33 cellular contexts compared by ENCODE assay signal in the genomic region with DNA sequence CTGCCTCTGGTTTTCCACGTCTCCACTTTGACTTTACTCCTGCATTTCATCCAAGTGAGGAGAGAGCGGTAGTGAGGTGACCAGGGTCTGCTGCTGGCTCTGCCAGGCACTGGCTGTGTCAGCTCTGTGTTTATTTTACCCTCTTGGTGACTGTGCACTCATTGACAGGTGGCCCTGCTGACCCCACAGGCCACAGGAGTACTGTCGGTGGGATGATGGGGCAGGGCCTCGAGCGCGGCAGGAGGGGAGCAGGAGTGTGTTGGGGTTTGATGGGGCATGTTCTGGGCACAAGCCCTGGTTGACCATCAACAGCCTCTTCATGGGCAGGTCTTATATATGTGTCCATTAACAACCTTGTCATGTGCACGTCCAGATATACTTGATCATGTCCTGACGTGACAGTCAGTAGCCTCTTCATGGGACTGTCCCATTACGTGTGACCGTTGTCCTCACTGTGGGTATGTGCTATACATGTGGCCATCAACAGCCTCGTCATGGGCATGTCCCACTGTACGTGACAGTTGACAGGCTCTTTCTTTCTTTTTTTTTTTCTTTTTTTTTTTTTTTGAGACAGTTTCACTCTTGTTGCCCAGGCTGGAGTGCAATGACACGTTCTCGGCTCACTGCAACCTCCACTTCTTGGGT. TPM values are rescaled to one million over a fixed set of nuclear protein-coding genes. Genes with fewer than 3 reads are reported as not detected.
DNase-seq lines count a peak whose midpoint lies in the region; ATAC-seq, FAIRE-seq and TF ChIP-seq lines count a peak whose summit lies in the region.
"Had no signal": no experiment of that assay in that cellular context is flagged by ENCODE, and none has a peak within 500 bp of the region (broad histone marks: within the 10 kb centered on the region; RNA-seq: fewer than 3 reads in every experiment).

No MANE protein-coding gene starts in this region.

- ATAC-seq in activated naive CD4-positive, alpha-beta T cell treated with anti-CD3 and anti-CD28 coated beads, Interleukin-2, amount 50 U/mL, for 72 hours, result no peak
- ATAC-seq: K562, left lung had no signal

- H4K91ac ChIP-seq in H9 (ENCODE audit: insufficient read length, low read depth, low read length) (no peak overlapping the region), trophoblast cell (ENCODE audit: low read depth, low read length) (no peak overlapping the region)

- H3K23me2 ChIP-seq in H9 (ENCODE audit: insufficient read length, low read depth, low read length, poor library complexity, severe bottlenecking), result no peaks in the 10 kb centered on the region

- no peaks in the 10 kb centered on the region for H3K9me3 ChIP-seq in H9 (ENCODE audit: control insufficient read depth, low read depth, low read length)
- H3K9me3 ChIP-seq in kidney (ENCODE audit: control insufficient read depth in 1 of 2, low read length in 2 of 2), result no peaks in the 10 kb centered on the region
- H3K9me3 ChIP-seq in trophoblast cell (ENCODE audit: insufficient read depth, low read depth, low read length), result peaks cover 8% of the 10 kb centered on the region
- H3K9me3 ChIP-seq: adrenal gland, left lung, suprapubic skin had no signal

- H3K4me1 Mint-ChIP-seq in H9, result peaks cover 4 to 11% of the 10 kb centered on the region in 2 experiments; a peak in 2 of 4 replicates
- H3K4me1 Mint-ChIP-seq in brain, result peaks cover 30% of the 10 kb centered on the region

- H2BK12ac ChIP-seq in H9 (ENCODE audit: insufficient read length, low read depth, low read length) (no peak overlapping the region), trophoblast cell (ENCODE audit: low read length) (no peak overlapping the region)

- H3T11ph ChIP-seq in H9 (ENCODE audit: low read length), result no peak overlapping the region

- H3K9ac ChIP-seq in H9 (ENCODE audit: extremely low read depth, insufficient read length, low read length) (no peak overlapping the region), kidney (ENCODE audit: low read length in 2 of 2) (no peak overlapping the region), trophoblast cell (ENCODE audit: low read length) (no peak overlapping the region)

- H3K79me1 ChIP-seq in H9 (ENCODE audit: insufficient read depth, low read depth, low read length, poor library complexity, severe bottlenecking) (no peaks in the 10 kb centered on the region), trophoblast cell (ENCODE audit: low read length) (no peaks in the 10 kb centered on the region)

- no peak overlapping the region for H2BK5ac ChIP-seq in H9 (ENCODE audit: insufficient read length, low read length)
- H2BK5ac ChIP-seq in trophoblast cell (ENCODE audit: low read depth, low read length, poor library complexity), result no peak overlapping the region

- H3K27me3 ChIP-seq in H9 (ENCODE audit: insufficient read depth, low read length) (no peaks in the 10 kb centered on the region), trophoblast cell (ENCODE audit: insufficient read depth, low read length) (no peaks in the 10 kb centered on the region)
- H3K27me3 ChIP-seq: adrenal gland, left lung, suprapubic skin had no signal

- H2AK5ac ChIP-seq in H9 (ENCODE audit: insufficient read length, low read length), result no peak overlapping the region
- no peak overlapping the region for H2AK5ac ChIP-seq in trophoblast cell (ENCODE audit: low read length)

- H3K4me3 Mint-ChIP-seq in H9 (no peak overlapping the region), brain (peak overlapping the region; percentile 44 to 78 (median 74))
- H3K4me3 Mint-ChIP-seq: activated CD4-positive, alpha-beta memory T cell treated with anti-CD3 and anti-CD28 coated beads for 36 hours; activated T-helper 1 cell treated with anti-CD3 and anti-CD28 coated beads, Interleukin-12 subunit alpha, Interleukin-12 subunit beta, Interleukin-2, Interleukin-4 antibody, amounts not matched to agents 30 ng/mL and 10 ng/mL and 1 ng/mL, durations not matched to agents 14 hours and 24 hours and 36 hours; CD4-positive, alpha-beta memory T cell had no signal

- H4K12ac ChIP-seq in trophoblast cell (ENCODE audit: low read depth, low read length), result no peak overlapping the region

- no peak for DNase-seq in H9
- DNase-seq in kidney, result peak; percentile 9
- no peak for DNase-seq in trophoblast cell
- no peak for DNase-seq in amygdala (lab: John Stamatoyannopoulos, UW)
- DNase-seq in activated naive CD4-positive, alpha-beta T cell treated with anti-CD3 and anti-CD28 coated beads, Interleukin-2, amount 50 U/mL, for 72 hours (ENCODE audit: low spot score in 2 of 2), result no peak
- DNase-seq in stimulated activated naive CD4-positive, alpha-beta T cell (lab: John Stamatoyannopoulos, UW), result no peak
- DNase-seq: activated CD4-positive, alpha-beta memory T cell treated with anti-CD3 and anti-CD28 coated beads for 36 hours; activated CD4-positive, CD25-positive, alpha-beta regulatory T cell treated with anti-CD3 and anti-CD28 coated beads, Interleukin-2, amount 50 U/mL, for 72 hours; activated CD8-positive, alpha-beta memory T cell treated with anti-CD3 and anti-CD28 coated beads, Interleukin-2, amount 50 U/mL, for 48 hours; activated naive CD4-positive, alpha-beta T cell treated with Interleukin-2 at 50 U/mL for 16 hours; adrenal gland; CD4-positive, alpha-beta memory T cell; NCI-H1092 treated with DMSO at 0.1 percent for 48 hours; NCI-H2029 treated with DMSO at 0.1 percent for 48 hours; NCI-H2227 treated with DMSO at 0.1 percent for 48 hours; NCI-H69; occipital lobe; PC-9; stimulated activated naive CD4-positive, alpha-beta T cell treated with Interleukin-2 at 50 U/mL for 16 hours had no signal

- intact Hi-C loops in kidney (cut with DNase I), result no loop called here

- H4K8ac ChIP-seq in H9 (replicated peaks; ENCODE audit: insufficient read length, low read depth, low read length) (no peak overlapping the region), trophoblast cell (ENCODE audit: low read depth, low read length) (no peak overlapping the region)

- no peak overlapping the region for H3K27ac Mint-ChIP-seq in H9
- H3K27ac Mint-ChIP-seq in brain, result peak overlapping the region in 4 of 5 experiments; percentile 78 to 95 (median 86)
- H3K27ac Mint-ChIP-seq in activated naive CD4-positive, alpha-beta T cell treated with anti-CD3 and anti-CD28 coated beads, Interleukin-2, amount 50 U/mL, for 72 hours, result no peak overlapping the region
- H3K27ac Mint-ChIP-seq: activated CD4-positive, alpha-beta memory T cell treated with anti-CD3 and anti-CD28 coated beads for 36 hours; activated T-helper 1 cell treated with anti-CD3 and anti-CD28 coated beads, Interleukin-12 subunit alpha, Interleukin-12 subunit beta, Interleukin-2, Interleukin-4 antibody, amounts not matched to agents 30 ng/mL and 10 ng/mL and 1 ng/mL, durations not matched to agents 14 hours and 24 hours and 36 hours; CD4-positive, alpha-beta memory T cell had no signal

- H3K36me3 Mint-ChIP-seq in H9 (ENCODE audit: insufficient read depth in 1 of 3, low read depth in 3 of 3) (peaks cover 0 to 12% (median 0%) of the 10 kb centered on the region in 3 experiments; a peak in 3 of 7 replicates), brain (peaks cover 16% of the 10 kb centered on the region)
- no peaks in the 10 kb centered on the region for H3K36me3 Mint-ChIP-seq in activated naive CD4-positive, alpha-beta T cell treated with anti-CD3 and anti-CD28 coated beads, Interleukin-2, amount 50 U/mL, for 72 hours
- H3K36me3 Mint-ChIP-seq: activated CD4-positive, alpha-beta memory T cell treated with anti-CD3 and anti-CD28 coated beads for 36 hours; CD4-positive, alpha-beta memory T cell had no signal

- no peak overlapping the region for H3K4me3 ChIP-seq in kidney (ENCODE audit: low read length in 2 of 2)
- H3K4me3 ChIP-seq in trophoblast cell (ENCODE audit: low read depth, low read length), result peak overlapping the region; percentile 10
- H3K4me3 ChIP-seq: adrenal gland, K562, left lung, PC-9, skin epidermis, suprapubic skin had no signal

- H3K23ac ChIP-seq in H9 (ENCODE audit: insufficient read length, low read depth, low read length) (no peak overlapping the region), trophoblast cell (ENCODE audit: low read length) (no peak overlapping the region)

- H2BK120ac ChIP-seq in H9 (ENCODE audit: low read depth, low read length, poor library complexity, severe bottlenecking) (no peak overlapping the region), trophoblast cell (ENCODE audit: insufficient read depth, low read length, poor library complexity) (no peak overlapping the region)

- FAIRE-seq in kidney (lab: Jason Lieb, UNC), result no peak
- FAIRE-seq: D721Med, GM19239, H1, K562 had no signal

- H3K4me1 ChIP-seq in H9 (ENCODE audit: insufficient read depth, low read length) (no peaks in the 10 kb centered on the region), kidney (ENCODE audit: control insufficient read depth in 1 of 2, insufficient read depth in 1 of 2, low read depth in 1 of 2, low read length in 2 of 2) (peaks cover 4% of the 10 kb centered on the region in 2 donors), trophoblast cell (ENCODE audit: control insufficient read depth in 1 of 2, insufficient read depth in 2 of 2, low read length in 2 of 2) (peaks cover 3 to 8% of the 10 kb centered on the region in 2 experiments)
- H3K4me1 ChIP-seq: adrenal gland had no signal

- no peak overlapping the region for H3K14ac ChIP-seq in H9 (ENCODE audit: insufficient read depth, low read length)
- H3K14ac ChIP-seq in trophoblast cell (ENCODE audit: low read length), result no peak overlapping the region

- H3K36me3 ChIP-seq in kidney (ENCODE audit: control insufficient read depth in 1 of 2, insufficient read depth in 2 of 2, low read length in 2 of 2) (peaks cover 0 to 6% of the 10 kb centered on the region in 2 donors), trophoblast cell (ENCODE audit: control insufficient read depth in 1 of 2, insufficient read depth in 2 of 2, low read length in 2 of 2) (no peaks in the 10 kb centered on the region)
- H3K36me3 ChIP-seq: adrenal gland had no signal

- H4K20me1 ChIP-seq in H9 (ENCODE audit: control insufficient read depth, insufficient read depth, insufficient read length), result no peaks in the 10 kb centered on the region

- H3K27ac ChIP-seq in H9 (ENCODE audit: insufficient read length, low read depth, low read length) (no peak overlapping the region), kidney (ENCODE audit: low read depth in 2 of 2, low read length in 2 of 2) (no peak overlapping the region), trophoblast cell (ENCODE audit: low read depth, low read length) (no peak overlapping the region)
- H3K27ac ChIP-seq: adrenal gland, left lung, PC-9, skin epidermis, suprapubic skin had no signal

- no peak overlapping the region for H2BK15ac ChIP-seq in H9 (ENCODE audit: low read depth, low read length)

- TF ChIP-seq CTCF in H9 (conservative IDR thresholded peaks at IDR 0.05) (no peak), brain (conservative IDR thresholded peaks at IDR 0.05) (no peak), kidney (IDR thresholded peaks at IDR 0.05; ENCODE audit: borderline replicate concordance, extremely low read depth, insufficient read depth) (no peak)

- no peaks in the 10 kb centered on the region for H3K9me3 Mint-ChIP-seq in H9
- H3K9me3 Mint-ChIP-seq in brain, result no peaks in the 10 kb centered on the region
- H3K9me3 Mint-ChIP-seq in activated naive CD4-positive, alpha-beta T cell treated with anti-CD3 and anti-CD28 coated beads, Interleukin-2, amount 50 U/mL, for 72 hours, result peaks cover 0 to 4% of the 10 kb centered on the region in 2 donors
- H3K9me3 Mint-ChIP-seq: activated CD4-positive, alpha-beta memory T cell treated with anti-CD3 and anti-CD28 coated beads for 36 hours; activated T-helper 1 cell treated with anti-CD3 and anti-CD28 coated beads, Interleukin-12 subunit alpha, Interleukin-12 subunit beta, Interleukin-2, Interleukin-4 antibody, amounts not matched to agents 30 ng/mL and 10 ng/mL and 1 ng/mL, durations not matched to agents 14 hours and 24 hours and 36 hours; CD4-positive, alpha-beta memory T cell had no signal

- no CpG with 5 or more reads among the region's 14 CpGs for WGBS in H9 (ENCODE audit: extremely low coverage, insufficient read length, low lambda C conversion rate)
- no CpG with 5 or more reads among the region's 14 CpGs for WGBS in trophoblast cell (ENCODE audit: extremely low coverage, insufficient coverage, insufficient read length)

- H2BK20ac ChIP-seq in H9 (ENCODE audit: low read depth, low read length, poor library complexity, severe bottlenecking), result no peak overlapping the region

- H3K56ac ChIP-seq in H9 (ENCODE audit: insufficient read length, low read depth, low read length), result no peak overlapping the region

- H3K18ac ChIP-seq in H9 (ENCODE audit: insufficient read length, low read depth, low read length), result peak overlapping the region; percentile 21
- H3K18ac ChIP-seq in trophoblast cell (ENCODE audit: low read length), result no peak overlapping the region

- H3K79me2 ChIP-seq in H9 (ENCODE audit: insufficient read depth, low read length) (no peaks in the 10 kb centered on the region), trophoblast cell (ENCODE audit: control insufficient read depth, insufficient read depth, low read length, poor library complexity) (no peaks in the 10 kb centered on the region)

- no peak overlapping the region for H3K4me2 ChIP-seq in H9 (ENCODE audit: insufficient read depth, insufficient read length, low read length)
- H3K4me2 ChIP-seq in trophoblast cell (ENCODE audit: low read length), result no peak overlapping the region
- H3K4me2 ChIP-seq: PC-9 had no signal

- H2AFZ ChIP-seq in H9 (ENCODE audit: low read length) (no peak overlapping the region), trophoblast cell (ENCODE audit: insufficient read depth, low read length, poor library complexity) (no peak overlapping the region)
- H2AFZ ChIP-seq: PC-9 had no signal

- H3K27me3 Mint-ChIP-seq in H9 (ENCODE audit: low read depth) (peaks cover 5% of the 10 kb centered on the region; the same call in 1 of the 2 replicates), brain (no peaks in the 10 kb centered on the region)
- H3K27me3 Mint-ChIP-seq: activated CD4-positive, alpha-beta memory T cell treated with anti-CD3 and anti-CD28 coated beads for 36 hours had no signal

- no peak overlapping the region for H4K5ac ChIP-seq in H9 (ENCODE audit: insufficient read length, low read depth, low read length)

- H3K4ac ChIP-seq in H9 (ENCODE audit: low read depth, low read length) (no peak overlapping the region), trophoblast cell (ENCODE audit: low read depth, low read length) (no peak overlapping the region)

RNA-seq across cellular contexts. Expression of gene ACR, which starts 31.4 kb away (rescaled TPM):
- 0.35 TPM in 1 of 2 replicates, not detected in the other for total RNA-seq in H9 (2021)
- polyA plus RNA-seq in brain (ENCODE audit: insufficient read depth, low read depth, low replicate concordance), result 3.0 TPM
- 1.6 TPM for total RNA-seq in kidney
- polyA plus RNA-seq in kidney (ENCODE audit: insufficient read depth, low read depth, low replicate concordance), result 1.0 TPM
- 0.07 TPM in 1 of 2 replicates, not detected in the other for polyA plus RNA-seq in trophoblast cell (2013)
- not detected for total RNA-seq in activated naive CD4-positive, alpha-beta T cell treated with anti-CD3 and anti-CD28 coated beads, Interleukin-2, amount 50 U/mL, for 72 hours
- total RNA-seq: activated CD4-positive, alpha-beta memory T cell treated with anti-CD3 and anti-CD28 coated beads for 36 hours; activated T-helper 1 cell treated with anti-CD3 and anti-CD28 coated beads, Interleukin-12 subunit alpha, Interleukin-12 subunit beta, Interleukin-2, Interleukin-4 antibody, amounts not matched to agents 30 ng/mL and 10 ng/mL and 1 ng/mL, durations not matched to agents 14 hours and 24 hours and 36 hours; CD4-positive, alpha-beta memory T cell; Daoy; epithelial cell of proximal tubule; HT1080; K562; M059J; occipital lobe; PC-9; suprapubic skin; T-helper 2 cell treated with Interferon-gamma antibody and Interleukin-4, amounts not matched to agents 100 ng/mL and 5 ng/mL, for 36 hours had no signal
- polyA plus RNA-seq: CD4-positive, alpha-beta memory T cell; H1; K562 had no signal

RNA-seq across cellular contexts. Expression of gene SHANK3, which starts 34.0 kb away (rescaled TPM):
- total RNA-seq in H9 (2021), result 8.4 and 8.7 TPM in 2 replicates
- 19.5 TPM for polyA plus RNA-seq in brain (ENCODE audit: insufficient read depth, low read depth, low replicate concordance)
- total RNA-seq in kidney, result 40.5 TPM
- polyA plus RNA-seq in kidney (ENCODE audit: insufficient read depth, low read depth, low replicate concordance), result 8.8 TPM
- 1.3 and 1.4 TPM in 2 replicates for polyA plus RNA-seq in trophoblast cell (2013)
- under 1 TPM in 1 of 2 donors, not detected in 1; 0.66 TPM for total RNA-seq in activated naive CD4-positive, alpha-beta T cell treated with anti-CD3 and anti-CD28 coated beads, Interleukin-2, amount 50 U/mL, for 72 hours
- total RNA-seq: CD4-positive, alpha-beta memory T cell had no signal
- polyA plus RNA-seq: CD4-positive, alpha-beta memory T cell had no signal

Comparison
In these comparisons a context has a peak if more than half of its experiments do, and no peak if none do; other contexts are left out.
1. H3K27ac Mint-ChIP-seq: peak in brain (4 of 5); none in H9 (0 of 3) and activated naive CD4-positive, alpha-beta T cell treated with anti-CD3 and anti-CD28 coated beads, Interleukin-2, amount 50 U/mL, for 72 hours (0 of 2).
2. H3K4me3 Mint-ChIP-seq: peak in brain (5 of 5); none in H9 (0 of 2).